Comparison of ENCODE assay signal across 2 cellular contexts in genomic region chr5:36193746-36194145, GRCh38.
TF ChIP-seq lines count a peak whose summit lies in the region.

No MANE protein-coding gene starts in this region.

TF ChIP-seq in GM12878, 131 proteins besides CTCF, POLR2A, EP300 and RAD21:
- TF ChIP-seq MTA3 (IDR thresholded peaks at IDR 0.05; ENCODE audit: borderline replicate concordance, low read length) (no peak), JUND (IDR thresholded peaks at IDR 0.05; ENCODE audit: low read depth, low read length) (no peak)

TF ChIP-seq in HepG2, 621 proteins besides CTCF, POLR2A, EP300 and RAD21:
- TF ChIP-seq NFIB (CRISPR knock-in tag; IDR thresholded peaks at IDR 0.05; ENCODE audit: borderline replicate concordance), result no peak
- no peak for TF ChIP-seq RBFOX2 (IDR thresholded peaks at IDR 0.05; ENCODE audit: low read depth, low read length)
- no peak for TF ChIP-seq NCOA5 (CRISPR knock-in tag; IDR thresholded peaks at IDR 0.05)
- TF ChIP-seq ZXDC (CRISPR knock-in tag; IDR thresholded peaks at IDR 0.05), result no peak
- TF ChIP-seq REXO4 (CRISPR knock-in tag; IDR thresholded peaks at IDR 0.05; ENCODE audit: borderline replicate concordance), result no peak
- TF ChIP-seq THAP7 (CRISPR knock-in tag; IDR thresholded peaks at IDR 0.05), result no peak
- no peak for TF ChIP-seq FOSL1 (CRISPR knock-in tag; IDR thresholded peaks at IDR 0.05; ENCODE audit: borderline replicate concordance)
- no peak for TF ChIP-seq SKI (IDR thresholded peaks at IDR 0.05; ENCODE audit: partially characterized antibody)
- no peak for TF ChIP-seq CREBL2 (CRISPR knock-in tag; IDR thresholded peaks at IDR 0.05; ENCODE audit: borderline replicate concordance)
- no peak for TF ChIP-seq CBX2 (IDR thresholded peaks at IDR 0.05; ENCODE audit: low read depth, low read length)
- TF ChIP-seq CBX2 (CRISPR knock-in tag; IDR thresholded peaks at IDR 0.05; ENCODE audit: low read depth), result no peak
- no peak for TF ChIP-seq ZNF296 (CRISPR knock-in tag; conservative IDR thresholded peaks at IDR 0.05)
